Comparison of ENCODE assay signal across 13 cellular contexts in the genomic region with DNA sequence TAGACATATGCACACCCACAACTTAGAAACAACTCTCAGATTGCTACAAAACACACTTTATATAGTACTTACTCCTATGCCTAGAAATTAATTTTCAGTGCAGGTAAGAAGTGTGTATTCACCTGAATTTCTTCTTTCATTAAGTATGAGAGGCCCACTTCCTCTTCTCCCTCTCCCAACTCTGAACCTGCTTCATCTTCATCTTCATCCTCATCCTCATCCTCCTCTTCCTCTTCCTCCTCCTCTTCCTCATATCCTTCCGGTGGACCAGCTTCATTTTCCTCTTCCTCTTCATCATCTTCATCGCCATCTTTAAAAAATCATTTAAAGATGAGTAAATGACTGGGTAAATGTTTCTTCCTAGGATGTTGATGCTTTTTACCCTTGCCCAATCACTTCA. TPM values are rescaled to one million over a fixed set of nuclear protein-coding genes. Genes with fewer than 3 reads are reported as not detected.
"Had no signal": no experiment of that assay in that cellular context is flagged by ENCODE, and none has a peak within 500 bp of the region (broad histone marks: within the 10 kb centered on the region; RNA-seq: fewer than 3 reads in every experiment).

No MANE protein-coding gene starts in this region.

- H3K9me3 ChIP-seq: lower lobe of right lung, ovary had no signal

- H3K36me3 ChIP-seq: ovary had no signal

- H3K4me3 ChIP-seq: cardiac muscle cell, lower lobe of right lung, neural progenitor cell, ovary had no signal

- H3K27me3 Mint-ChIP-seq: activated CD4-positive, alpha-beta T cell treated with anti-CD3 and anti-CD28 coated beads, Interleukin-2, amount 10 ng/mL, durations not matched to agents 24 days and 14 days had no signal

- H3K4me1 Mint-ChIP-seq: mesothelial cell of epicardium, neural progenitor cell, WTC11 had no signal

- H3K27ac ChIP-seq: cardiac muscle cell, lower lobe of right lung, neural progenitor cell, ovary had no signal

- H3K9me3 Mint-ChIP-seq: activated CD4-positive, alpha-beta T cell treated with anti-CD3 and anti-CD28 coated beads, Interleukin-2, amount 10 ng/mL, durations not matched to agents 24 days and 14 days; mesothelial cell of epicardium; neural progenitor cell; T-helper 1 cell treated with Interleukin-12 subunit alpha and Interleukin-12 subunit beta and Interleukin-4 antibody, amounts not matched to agents 30 μg/mL and 1 μg/mL, for 36 hours; WTC11 had no signal

- DNase-seq: activated CD4-positive, alpha-beta T cell treated with anti-CD3 and anti-CD28 coated beads, Interleukin-2, amount 10 ng/mL, durations not matched to agents 24 days and 14 days; activated T-cell treated with anti-CD3 and anti-CD28 coated beads, Interleukin-2, amount 50 U/mL, for 48 hours; left colon; lower lobe of right lung; ovary had no signal

- H3K4me1 ChIP-seq: lower lobe of right lung, neural progenitor cell had no signal

- ATAC-seq: esophagus mucosa, left colon, lower lobe of right lung, sciatic nerve, WTC11 had no signal

- H3K27ac Mint-ChIP-seq: activated CD4-positive, alpha-beta T cell treated with anti-CD3 and anti-CD28 coated beads, Interleukin-2, amount 10 ng/mL, durations not matched to agents 24 days and 14 days; mesothelial cell of epicardium; neural progenitor cell; T-helper 1 cell treated with Interleukin-12 subunit alpha and Interleukin-12 subunit beta and Interleukin-4 antibody, amounts not matched to agents 30 μg/mL and 1 μg/mL, for 36 hours; WTC11 had no signal

- H3K4me3 Mint-ChIP-seq: activated CD4-positive, alpha-beta T cell treated with anti-CD3 and anti-CD28 coated beads, Interleukin-2, amount 10 ng/mL, durations not matched to agents 24 days and 14 days; mesothelial cell of epicardium; neural progenitor cell; T-helper 1 cell treated with Interleukin-12 subunit alpha and Interleukin-12 subunit beta and Interleukin-4 antibody, amounts not matched to agents 30 μg/mL and 1 μg/mL, for 36 hours; WTC11 had no signal

RNA-seq across cellular contexts. Expression of gene CA14, which starts 31.1 kb away (rescaled TPM):
- total RNA-seq: activated CD4-positive, alpha-beta T cell treated with anti-CD3 and anti-CD28 coated beads, Interleukin-2, amount 10 ng/mL, durations not matched to agents 24 days and 14 days; pulmonary artery endothelial cell had no signal
